In genomic region chr19:8459520-8460260, GRCh38 we compare ENCODE assay signal across 9 cellular contexts. TPM values are rescaled to one million over a fixed set of nuclear protein-coding genes. Genes with fewer than 3 reads are reported as not detected.
DNase-seq lines count a peak whose midpoint lies in the region; ATAC-seq and TF ChIP-seq lines count a peak whose summit lies in the region.
"Had no signal": no experiment of that assay in that cellular context is flagged by ENCODE, and none has a peak within 500 bp of the region (broad histone marks: within the 10 kb centered on the region; RNA-seq: fewer than 3 reads in every experiment).

No MANE protein-coding gene starts in this region.

- H4K20me1 ChIP-seq in BLaER1: peaks cover 100% of the 10 kb centered on the region

- H3K27ac ChIP-seq in BLaER1 (no peak overlapping the region), SJSA1 (peak overlapping the region; percentile 57)

- no peak overlapping the region; the same call in 1 of the 2 replicates for H3K9ac ChIP-seq in BLaER1

- DNase-seq in SJSA1 (ENCODE audit: low read depth in 1 of 2, low spot score in 2 of 2) (peak; percentile 60 to 80), fibroblast of pulmonary artery (ENCODE audit: low read depth) (peak; percentile 59), omental fat pad (ENCODE audit: low spot score) (no peak), NCI-H69 (lab: John Stamatoyannopoulos, UW) (no peak), erythroblast (lab: John Stamatoyannopoulos, UW) (no peak), superior temporal gyrus (ENCODE audit: extremely low spot score) (no peak)

- H3K27me3 ChIP-seq in BLaER1 (no peaks in the 10 kb centered on the region), SJSA1 (replicated peaks) (no peaks in the 10 kb centered on the region)

- TF ChIP-seq CTCF in fibroblast of pulmonary artery (IDR thresholded peaks at IDR 0.05; ENCODE audit: low read length, missing control alignments) (no peak), omental fat pad (IDR thresholded peaks at IDR 0.05) (no peak)

- H3K9me3 ChIP-seq in BLaER1 (no peaks in the 10 kb centered on the region), SJSA1 (replicated peaks) (no peaks in the 10 kb centered on the region)

- H3K4me2 ChIP-seq in BLaER1: peak overlapping the region; percentile 40

- H3K4me3 ChIP-seq in BLaER1 (no peak overlapping the region), SJSA1 (no peak overlapping the region), fibroblast of pulmonary artery (replicated peaks; ENCODE audit: low read depth, low read length) (no peak overlapping the region)

- TF ChIP-seq POLR2A in erythroblast (IDR thresholded peaks at IDR 0.05; ENCODE audit: low read length): no peak

- ATAC-seq in omental fat pad (ENCODE audit: low FRiP score) (peak; percentile 74), HG03108 (IDR thresholded peaks at IDR 0.05; ENCODE audit: unreplicated experiment) (no peak)

- peaks cover 51% of the 10 kb centered on the region for H3K4me1 ChIP-seq in BLaER1
- H3K4me1 ChIP-seq in SJSA1 (replicated peaks): peaks cover 45% of the 10 kb centered on the region

- peaks cover 98% of the 10 kb centered on the region for H3K36me3 ChIP-seq in BLaER1
- peaks cover 87% of the 10 kb centered on the region for H3K36me3 ChIP-seq in SJSA1

RNA-seq across cellular contexts. Expression of gene HNRNPM, which starts 14.9 kb away (rescaled TPM):
- 125 and 127 TPM in 2 replicates for total RNA-seq in SJSA1 (2014; rRNA removed; shearing (Covaris generic))
- 100 to 1,000 TPM in 3 of 4 donors, 10 to 100 TPM in 1; 80.4 to 158 (median 111) TPM for total RNA-seq in omental fat pad

RNA-seq across cellular contexts. Expression of gene PRAM1, which starts 42.8 kb away (rescaled TPM):
- total RNA-seq in SJSA1 (2014; rRNA removed; shearing (Covaris generic)): not detected in 2 replicates
- total RNA-seq in omental fat pad: 1 to 10 TPM in 3 of 4 donors, under 1 TPM in 1; 0.56 to 4.6 (median 1.9) TPM
- total RNA-seq: dermis microvascular lymphatic vessel endothelial cell had no signal

RNA-seq across cellular contexts. Expression of gene MARCHF2, which starts 46.6 kb away (rescaled TPM):
- total RNA-seq in SJSA1 (2014; rRNA removed; shearing (Covaris generic)): 37.9 and 45.5 TPM in 2 replicates
- 100 to 1,000 TPM; 167 to 296 (median 203) TPM for total RNA-seq in omental fat pad

RNA-seq across cellular contexts. Expression of gene ZNF414, which starts 54.3 kb away (rescaled TPM):
- total RNA-seq in SJSA1 (2014; rRNA removed; shearing (Covaris generic)): 0.25 and 5.4 TPM in 2 replicates
- total RNA-seq in omental fat pad: 1 to 10 TPM; 4.6 to 7.8 (median 7.4) TPM

Comparison
In these comparisons a context has a peak if more than half of its experiments do, and no peak if none do; other contexts are left out.
1. DNase-seq: peak in SJSA1 (2 of 2) and fibroblast of pulmonary artery (single experiment); none in omental fat pad (single experiment), NCI-H69 (single experiment), erythroblast (0 of 2) and superior temporal gyrus (single experiment).